ENCODE assay signal across 8 cellular contexts in the genomic region with DNA sequence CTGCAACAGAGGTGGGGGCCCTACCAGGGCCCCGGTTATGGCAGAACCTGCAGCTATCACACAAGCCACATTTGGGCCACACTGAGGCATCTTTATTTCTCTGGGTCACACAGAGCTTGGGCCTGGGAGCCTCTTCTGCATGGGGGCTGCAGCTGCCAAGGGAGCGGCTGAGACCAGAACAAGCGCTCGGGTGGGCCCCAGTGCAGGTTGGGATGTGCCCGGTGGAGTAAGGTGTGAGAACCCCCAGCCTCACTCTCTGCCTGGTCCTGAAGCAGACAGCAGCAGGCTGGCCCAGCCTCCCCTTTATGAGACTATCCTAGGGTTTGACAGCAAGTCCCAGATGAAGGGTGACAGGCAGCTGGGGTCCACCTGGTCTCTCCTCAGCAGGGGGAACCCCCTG. TPM values are rescaled to one million over a fixed set of nuclear protein-coding genes. Genes with fewer than 3 reads are reported as not detected.
DNase-seq lines count a peak whose midpoint lies in the region; ATAC-seq and TF ChIP-seq lines count a peak whose summit lies in the region.
"Not testable (repeated sequence)": the region's sequence is repeated elsewhere in the genome, so short reads cannot be mapped to it uniquely, and the experiment has no call there.

No MANE protein-coding gene starts in this region.

- not testable (repeated sequence) for TF ChIP-seq POLR2A in Peyer's patch (IDR thresholded peaks at IDR 0.05); lower leg skin (IDR thresholded peaks at IDR 0.05); upper lobe of left lung (IDR thresholded peaks at IDR 0.05)

- not testable (repeated sequence) for H3K9me3 ChIP-seq in Peyer's patch, right atrium auricular region, upper lobe of left lung

- not testable (repeated sequence) for H3K36me3 ChIP-seq in Peyer's patch, right atrium auricular region, upper lobe of left lung

- H3K4me3 Mint-ChIP-seq in osteocyte (ENCODE audit: unreplicated experiment) = not testable (repeated sequence)

- H3K27me3 ChIP-seq in Peyer's patch, right atrium auricular region, upper lobe of left lung: not testable (repeated sequence)

- H3K27ac ChIP-seq in Peyer's patch, right atrium auricular region, upper lobe of left lung: not testable (repeated sequence)

- H3K27me3 Mint-ChIP-seq in osteocyte (ENCODE audit: unreplicated experiment) = not testable (repeated sequence)

- H3K36me3 Mint-ChIP-seq in osteocyte (ENCODE audit: unreplicated experiment) = not testable (repeated sequence)

- intact Hi-C loops in lower leg skin (cut with DNase I; ENCODE audit: low total_unique reads) = not testable (repeated sequence)

- peaks cover 24% of the 10 kb centered on the region for H3K4me1 Mint-ChIP-seq in osteocyte (ENCODE audit: unreplicated experiment)

- peaks cover 0 to 25% (median 3%) of the 10 kb centered on the region in 4 donors for H3K4me1 ChIP-seq in Peyer's patch
- peaks cover 0 to 21% of the 10 kb centered on the region in 2 donors for H3K4me1 ChIP-seq in right atrium auricular region
- peaks cover 13 to 24% (median 19%) of the 10 kb centered on the region in 4 donors for H3K4me1 ChIP-seq in upper lobe of left lung

- not testable (repeated sequence) for H3K4me3 ChIP-seq in Peyer's patch; right atrium auricular region; lower leg skin (ENCODE audit: low read depth, poor library complexity, severe bottlenecking); upper lobe of left lung

- not testable (repeated sequence) for ATAC-seq in upper lobe of left lung (ENCODE audit: low FRiP score in 2 of 2)

- WGBS in lower leg skin, 2 donors = 100% methylated on average over 4 of the region's 5 CpGs; no CpG with 5 or more reads in 1 of the 2 donors
- 100% methylated on average over 4 of the region's 5 CpGs; no CpG with 5 or more reads in 1 of the 2 donors for WGBS in upper lobe of left lung, 2 donors

- H3K27ac Mint-ChIP-seq in osteocyte (ENCODE audit: unreplicated experiment) = not testable (repeated sequence)

- TF ChIP-seq CTCF in Peyer's patch (IDR thresholded peaks at IDR 0.05); right atrium auricular region (IDR thresholded peaks at IDR 0.05); lower leg skin (IDR thresholded peaks at IDR 0.05); osteocyte (IDR thresholded peaks at IDR 0.05); upper lobe of left lung (IDR thresholded peaks at IDR 0.05): not testable (repeated sequence)

- H3K9me3 Mint-ChIP-seq in osteocyte (ENCODE audit: unreplicated experiment) = not testable (repeated sequence)

- not testable (repeated sequence) for TF ChIP-seq EP300 in upper lobe of left lung (IDR thresholded peaks at IDR 0.05)

- DNase-seq in Peyer's patch (peak in 2 of 3 donors; percentile 6 to 29), ecto neural progenitor cell (ENCODE audit: low spot score) (peak; percentile 12), right atrium auricular region (ENCODE audit: low spot score) (peak; percentile 40), lower leg skin (ENCODE audit: low spot score in 2 of 2) (peak; percentile 7 to 15), osteocyte (ENCODE audit: extremely low spot score, unreplicated experiment) (peak; percentile 34), upper lobe of left lung (peak; percentile 7 to 37)
- peak; percentile 33 for DNase-seq in activated CD8-positive, alpha-beta memory T cell treated with anti-CD3 and anti-CD28 coated beads, Interleukin-2, amount 50 U/mL, for 48 hours
- DNase-seq in stimulated activated CD8-positive, alpha-beta memory T cell treated with anti-CD3 and anti-CD28 coated beads, Interleukin-4, amount 100 ng/mL, for 48 hours = peak; percentile 11

RNA-seq across cellular contexts. Expression of gene DGCR6L, which starts 5.7 kb away (rescaled TPM):
- total RNA-seq in Peyer's patch (10 to 100 TPM; 21.3 to 38.9 (median 31.9) TPM), right atrium auricular region (10 to 100 TPM; 60.4 to 64.3 TPM), lower leg skin (10 to 100 TPM; 56.2 to 81.0 (median 79.3) TPM), osteocyte (55.0 and 59.4 TPM in 2 replicates), upper lobe of left lung (10 to 100 TPM; 36.7 to 62.2 (median 41.9) TPM)

RNA-seq across cellular contexts. Expression of gene RTN4R, which starts 46.1 kb away (rescaled TPM):
- 1 to 10 TPM; 5.2 to 9.1 (median 5.7) TPM for total RNA-seq in Peyer's patch
- 1 to 10 TPM; 1.0 to 2.0 TPM for total RNA-seq in right atrium auricular region
- 10 to 100 TPM in 3 of 4 donors, 1 to 10 TPM in 1; 9.1 to 15.7 (median 12.9) TPM for total RNA-seq in lower leg skin
- 1.5 and 2.1 TPM in 2 replicates for total RNA-seq in osteocyte
- 10 to 100 TPM in 2 of 6 donors, 1 to 10 TPM in 4; 2.6 to 13.0 (median 9.0) TPM for total RNA-seq in upper lobe of left lung
